Comparison of ENCODE assay signal across 22 cellular contexts in the genomic region with DNA sequence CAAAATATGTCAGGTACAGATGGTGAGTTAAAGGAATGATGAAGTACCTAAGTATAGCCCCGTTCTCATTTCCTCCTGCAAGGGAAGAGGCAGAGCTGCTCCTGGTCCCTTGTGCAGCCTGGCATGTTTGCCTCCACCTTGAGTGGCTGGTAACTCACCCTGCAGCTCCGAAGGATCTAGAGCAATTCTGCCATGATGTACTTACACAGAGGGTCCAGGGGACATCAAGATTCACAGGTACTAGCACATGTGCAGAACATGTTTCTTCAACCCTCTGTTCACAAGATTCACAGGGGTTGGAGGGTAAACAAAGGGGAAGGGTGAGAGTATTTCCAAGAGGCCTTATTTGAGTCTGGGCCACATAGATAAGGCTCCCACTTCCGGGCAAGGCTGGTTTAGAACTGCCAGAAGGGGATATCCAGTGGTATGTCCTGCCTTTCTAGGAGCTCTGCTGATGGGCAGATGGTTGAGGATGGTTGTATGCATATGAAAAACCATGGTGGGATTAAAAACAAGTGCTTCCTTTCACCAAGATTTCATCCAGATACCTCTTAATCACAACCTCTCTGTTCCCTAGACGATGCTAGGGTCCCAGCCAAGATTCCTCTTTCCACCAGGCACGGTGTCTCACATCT. TPM values are rescaled to one million over a fixed set of nuclear protein-coding genes. Genes with fewer than 3 reads are reported as not detected.
DNase-seq lines count a peak whose midpoint lies in the region; ATAC-seq, FAIRE-seq and TF ChIP-seq lines count a peak whose summit lies in the region.
"Had no signal": no experiment of that assay in that cellular context is flagged by ENCODE, and none has a peak within 500 bp of the region (broad histone marks: within the 10 kb centered on the region; RNA-seq: fewer than 3 reads in every experiment).

No MANE protein-coding gene starts in this region.

- TF ChIP-seq EP300 in K562 (IDR thresholded peaks at IDR 0.05; ENCODE audit: low read length), result peak; percentile 94

- no peak overlapping the region for H3K4me3 ChIP-seq in K562
- H3K4me3 ChIP-seq: SJSA1 had no signal

- CTCF ChIA-PET in activated CD4-positive, alpha-beta T cell treated with anti-CD3 and anti-CD28 coated beads, Interleukin-2, amount 10 ng/mL, durations not matched to agents 7 days and 5 days (lab: Charles Lee), result interaction anchor here (8.3 kb wide), 1 partner anchor 12 kb away, joined by 70 read pairs; the partner anchor contains the start of gene MBD6
- CTCF ChIA-PET in K562 (lab: Yijun Ruan, JAX; ENCODE audit: low intra/inter-chr PET ratio), result no interaction called here

- H3K27me3 ChIP-seq in K562 (ENCODE audit: control insufficient read depth in 2 of 2, insufficient read depth in 2 of 2, low read length in 2 of 2), result no peaks in the 10 kb centered on the region
- H3K27me3 ChIP-seq: BE2C, SJSA1 had no signal

- H3K9me1 ChIP-seq in K562 (ENCODE audit: control insufficient read depth, insufficient read depth, low read length), result no peaks in the 10 kb centered on the region

- BruUV-seq in K562 (replicated peaks; lab: Mats Ljungman, UMichigan), result no TSS peak

- H2AFZ ChIP-seq in K562 (ENCODE audit: low read depth, low read length), result no peak overlapping the region

- H3K27ac ChIP-seq in K562 (ENCODE audit: extremely low read depth, low read depth, low read length), result peak overlapping the region; percentile 78

- WGBS in K562 (ENCODE audit: insufficient coverage, low coverage, missing lambda C conversion rate), result 4% methylated on average over 5 of the region's 5 CpGs

- H3K36me3 ChIP-seq in K562 (ENCODE audit: control insufficient read depth, insufficient read depth, low read length), result peaks cover 80% of the 10 kb centered on the region

- POLR2A ChIA-PET in activated CD4-positive, alpha-beta T cell treated with anti-CD3 and anti-CD28 coated beads, Interleukin-2, amount 10 ng/mL, durations not matched to agents 7 days and 5 days (lab: Charles Lee), result no interaction called here
- POLR2A ChIA-PET in K562 (lab: Yijun Ruan, JAX), result interaction anchor here (0.6 to 12.7 kb wide), 14 partner anchors 8 to 451 kb away, joined by 3 to 225 read pairs (median 4); partner anchors contain the start of genes DCTN2, DDIT3, MBD6 and PIP4K2C

- H3K9me3 ChIP-seq in K562 (replicated peaks; ENCODE audit: control insufficient read depth, insufficient read depth, low read depth, low read length), result no peaks in the 10 kb centered on the region
- H3K9me3 ChIP-seq: BE2C, Caco-2, SJSA1 had no signal

- H3K27ac Mint-ChIP-seq in activated CD4-positive, alpha-beta T cell treated with anti-CD3 and anti-CD28 coated beads, Interleukin-2, amount 10 ng/mL, durations not matched to agents 7 days and 5 days, result peak overlapping the region; percentile 63
- H3K27ac Mint-ChIP-seq in stimulated activated effector memory CD8-positive, alpha-beta T cell treated with anti-CD3 and anti-CD28 coated beads, Interleukin-12 subunit alpha, Interleukin-12 subunit beta, amount 100 ng/mL, for 72 hours, result peak overlapping the region; percentile 26

- no peak for TF ChIP-seq POLR2A in K562 (conservative IDR thresholded peaks at IDR 0.05)

- H3K4me1 ChIP-seq in K562 (replicated peaks in 1 of 2; ENCODE audit: control insufficient read depth in 2 of 2, insufficient read depth in 2 of 2, low read length in 2 of 2), result peaks cover 17 to 50% of the 10 kb centered on the region in 2 experiments
- H3K4me1 ChIP-seq: BE2C, Caco-2 had no signal

- in situ Hi-C loops in K562 (cut with MboI), result no loop called here

- H3K27me3 Mint-ChIP-seq in activated CD4-positive, alpha-beta T cell treated with anti-CD3 and anti-CD28 coated beads, Interleukin-2, amount 10 ng/mL, durations not matched to agents 7 days and 5 days, result no peaks in the 10 kb centered on the region
- H3K27me3 Mint-ChIP-seq: CD4-positive, CD25-positive, alpha-beta regulatory T cell had no signal

- H4K20me1 ChIP-seq in K562 (replicated peaks; ENCODE audit: control insufficient read depth, insufficient read depth, low read length), result no peaks in the 10 kb centered on the region

- ATAC-seq in K562 (peak; percentile 87), GM18517 (IDR thresholded peaks at IDR 0.05; ENCODE audit: unreplicated experiment) (no peak), HG03520 (IDR thresholded peaks at IDR 0.05; ENCODE audit: unreplicated experiment) (no peak)
- no peak for ATAC-seq in stimulated activated effector memory CD8-positive, alpha-beta T cell treated with anti-CD3 and anti-CD28 coated beads, Interleukin-12 subunit alpha, Interleukin-12 subunit beta, amount 100 ng/mL, for 72 hours
- ATAC-seq: HCT116, Panc1 had no signal

- H3K36me3 Mint-ChIP-seq in activated CD4-positive, alpha-beta T cell treated with anti-CD3 and anti-CD28 coated beads, Interleukin-2, amount 10 ng/mL, durations not matched to agents 7 days and 5 days (ENCODE audit: low read depth), result peaks cover 27% of the 10 kb centered on the region
- peaks cover 76% of the 10 kb centered on the region for H3K36me3 Mint-ChIP-seq in stimulated activated effector memory CD8-positive, alpha-beta T cell treated with anti-CD3 and anti-CD28 coated beads, Interleukin-12 subunit alpha, Interleukin-12 subunit beta, amount 100 ng/mL, for 72 hours

- no peak overlapping the region for H3K4me3 Mint-ChIP-seq in activated CD4-positive, alpha-beta T cell treated with anti-CD3 and anti-CD28 coated beads, Interleukin-2, amount 10 ng/mL, durations not matched to agents 7 days and 5 days
- no peak overlapping the region for H3K4me3 Mint-ChIP-seq in stimulated activated effector memory CD8-positive, alpha-beta T cell treated with anti-CD3 and anti-CD28 coated beads, Interleukin-12 subunit alpha, Interleukin-12 subunit beta, amount 100 ng/mL, for 72 hours
- H3K4me3 Mint-ChIP-seq: CD4-positive, CD25-positive, alpha-beta regulatory T cell had no signal

- H3K79me2 ChIP-seq in K562 (ENCODE audit: control insufficient read depth, insufficient read depth, low read length), result peaks cover 42% of the 10 kb centered on the region

- peaks cover 13% of the 10 kb centered on the region for H3K4me1 Mint-ChIP-seq in activated CD4-positive, alpha-beta T cell treated with anti-CD3 and anti-CD28 coated beads, Interleukin-2, amount 10 ng/mL, durations not matched to agents 7 days and 5 days
- peaks cover 28% of the 10 kb centered on the region for H3K4me1 Mint-ChIP-seq in stimulated activated effector memory CD8-positive, alpha-beta T cell treated with anti-CD3 and anti-CD28 coated beads, Interleukin-12 subunit alpha, Interleukin-12 subunit beta, amount 100 ng/mL, for 72 hours

- FAIRE-seq in K562 (lab: Jason Lieb, UNC), result peak; percentile 98
- FAIRE-seq: GM12892, GM18507 had no signal

- no peak for DNase-seq in activated CD4-positive, alpha-beta T cell treated with anti-CD3 and anti-CD28 coated beads, Interleukin-2, amount 10 ng/mL, durations not matched to agents 7 days and 5 days
- no peak for DNase-seq in activated CD4-positive, alpha-beta T cell treated with anti-CD3 and anti-CD28 coated beads, Interleukin-2, amount 50 U/mL, for 1 hour
- DNase-seq in OCI-M2 (lab: John Stamatoyannopoulos, UW; ENCODE audit: unreplicated experiment), result peak; percentile 47
- peak; percentile 82 to 94 (median 86) for DNase-seq in K562 (ENCODE audit: extremely low read depth in 1 of 4, low spot score in 3 of 4)
- DNase-seq in stimulated activated effector memory CD8-positive, alpha-beta T cell treated with anti-CD3 and anti-CD28 coated beads, Interleukin-12 subunit alpha, Interleukin-12 subunit beta, amount 100 ng/mL, for 72 hours (ENCODE audit: low spot score in 2 of 2), result no peak
- no peak for DNase-seq in SIG-M5 treated with dmso at 0.1 percent for 504 hours (lab: John Stamatoyannopoulos, UW; ENCODE audit: unreplicated experiment)
- DNase-seq: BE2C; CD4-positive, CD25-positive, alpha-beta regulatory T cell; GOT3; KBM-7; NCI-H1105 treated with DMSO at 0.1 percent for 48 hours; NCI-H187; NCI-H226; NCI-H524 had no signal

- no peak for TF ChIP-seq CTCF in K562 (IDR thresholded peaks at IDR 0.05 in 2 of 3, conservative IDR thresholded peaks at IDR 0.05 in 1 of 3; ENCODE audit: insufficient read depth in 2 of 3, low read depth in 1 of 3, low read length in 3 of 3)

- H3K9me3 Mint-ChIP-seq in activated CD4-positive, alpha-beta T cell treated with anti-CD3 and anti-CD28 coated beads, Interleukin-2, amount 10 ng/mL, durations not matched to agents 7 days and 5 days, result no peaks in the 10 kb centered on the region
- no peaks in the 10 kb centered on the region for H3K9me3 Mint-ChIP-seq in stimulated activated effector memory CD8-positive, alpha-beta T cell treated with anti-CD3 and anti-CD28 coated beads, Interleukin-12 subunit alpha, Interleukin-12 subunit beta, amount 100 ng/mL, for 72 hours
- H3K9me3 Mint-ChIP-seq: CD4-positive, CD25-positive, alpha-beta regulatory T cell had no signal

- peak overlapping the region in 1 of 2 experiments; percentile 53; a peak in 1 of 4 replicates for H3K9ac ChIP-seq in K562 (ENCODE audit: insufficient read depth in 1 of 2, low read depth in 2 of 2, low read length in 2 of 2)

- H3K4me2 ChIP-seq in K562 (ENCODE audit: insufficient read depth, low read length), result peak overlapping the region; percentile 53

- intact Hi-C loops in K562 (cut with micrococcal nuclease), result loop anchor here (1.0 to 2.0 kb wide), 2 partner anchors 14 to 19 kb away; partner anchors contain the start of gene DDIT3

- 0 out of 4 replicates have a peak, but pooled peaks of 1 of the 2 experiments have one; percentile 25 for TF ChIP-seq RAD21 in K562 (CRISPR knock-in tag; conservative IDR thresholded peaks at IDR 0.05 in 1 of 2, IDR thresholded peaks at IDR 0.05 in 1 of 2)

RNA-seq across cellular contexts. Expression of gene DCTN2, which starts 7.7 kb away (rescaled TPM):
- total RNA-seq in activated CD4-positive, alpha-beta T cell treated with anti-CD3 and anti-CD28 coated beads, Interleukin-2, amount 10 ng/mL, durations not matched to agents 7 days and 5 days, result 10 to 100 TPM; 79.3 to 80.5 TPM
- total RNA-seq in K562 (2011; cell fraction: chromatin; rRNA removed; ENCODE audit: low replicate concordance), result 253 and 274 TPM in 2 replicates
- 125 and 135 TPM in 2 replicates for total RNA-seq in K562 (2011; cell fraction: nucleolus; rRNA removed)
- total RNA-seq in K562 (2011; cell fraction: nucleoplasm; rRNA removed), result 180 and 202 TPM in 2 replicates
- total RNA-seq in K562 (2014; rRNA removed) (128 and 135 TPM in 2 replicates), K562 (2014; rRNA removed; fragmentation: Illumina TruSeq; extraction: Trizol) (114 and 115 TPM in 2 replicates), K562 (2015; rRNA removed; fragmentation: Illumina TruSeq; extraction: Trizol) (122 and 151 TPM in 2 replicates), K562 (2021) (119 and 129 TPM in 2 replicates)
- polyA plus RNA-seq in K562 (2011; rRNA removed) (137 and 161 TPM in 2 replicates), K562 (2014; fragmentation: Illumina TruSeq; extraction: Trizol) (255 and 270 TPM in 2 replicates), K562 (2014; fragmentation: Nextera tagmentation; extraction: Ambion mirVana) (10 to 100 TPM; 43.6 to 64.7 TPM), K562 (2014; rRNA removed) (125 and 127 TPM in 2 replicates)
- polyA plus RNA-seq in K562 (2011; cell fraction: cytosol; rRNA removed), result 125 and 134 TPM in 2 replicates
- polyA plus RNA-seq in K562 (2011; cell fraction: nucleus; rRNA removed), result 140 and 175 TPM in 2 replicates
- polyA plus RNA-seq in K562 (2012), result 98.5 and 216 TPM in 2 replicates
- 129 and 192 TPM in 2 replicates for polyA minus RNA-seq in K562 (2011; rRNA and poly(A)+ RNA removed)
- 103 and 129 TPM in 2 replicates for polyA minus RNA-seq in K562 (2011; cell fraction: cytosol; rRNA and poly(A)+ RNA removed)
- polyA minus RNA-seq in K562 (2011; cell fraction: nucleus; rRNA and poly(A)+ RNA removed), result 35.9 and 66.2 TPM in 2 replicates

RNA-seq across cellular contexts. Expression of gene KIF5A, which starts 10.6 kb away (rescaled TPM):
- total RNA-seq in activated CD4-positive, alpha-beta T cell treated with anti-CD3 and anti-CD28 coated beads, Interleukin-2, amount 10 ng/mL, durations not matched to agents 7 days and 5 days, result under 1 TPM; 0.64 to 0.89 TPM
- 64.9 and 77.9 TPM in 2 replicates for total RNA-seq in K562 (2011; cell fraction: chromatin; rRNA removed; ENCODE audit: low replicate concordance)
- 36.1 and 39.9 TPM in 2 replicates for total RNA-seq in K562 (2011; cell fraction: nucleolus; rRNA removed)
- 52.8 and 54.9 TPM in 2 replicates for total RNA-seq in K562 (2011; cell fraction: nucleoplasm; rRNA removed)
- total RNA-seq in K562 (2014; rRNA removed) (5.9 and 7.1 TPM in 2 replicates), K562 (2014; rRNA removed; fragmentation: Illumina TruSeq; extraction: Trizol) (7.3 and 8.0 TPM in 2 replicates), K562 (2015; rRNA removed; fragmentation: Illumina TruSeq; extraction: Trizol) (4.3 and 4.5 TPM in 2 replicates), K562 (2021) (14.2 and 17.7 TPM in 2 replicates)
- polyA plus RNA-seq in K562 (2011; rRNA removed) (16.0 and 19.3 TPM in 2 replicates), K562 (2014; fragmentation: Illumina TruSeq; extraction: Trizol) (16.0 and 16.1 TPM in 2 replicates), K562 (2014; fragmentation: Nextera tagmentation; extraction: Ambion mirVana) (1 to 10 TPM; 3.4 to 5.3 TPM), K562 (2014; rRNA removed) (15.8 and 17.7 TPM in 2 replicates)
- 5.5 and 8.2 TPM in 2 replicates for polyA plus RNA-seq in K562 (2011; cell fraction: cytosol; rRNA removed)
- polyA plus RNA-seq in K562 (2011; cell fraction: nucleus; rRNA removed), result 66.5 and 75.3 TPM in 2 replicates
- 8.1 and 30.3 TPM in 2 replicates for polyA plus RNA-seq in K562 (2012)
- polyA minus RNA-seq in K562 (2011; rRNA and poly(A)+ RNA removed), result 13.4 and 14.8 TPM in 2 replicates
- polyA minus RNA-seq in K562 (2011; cell fraction: cytosol; rRNA and poly(A)+ RNA removed), result 5.6 and 6.9 TPM in 2 replicates
- polyA minus RNA-seq in K562 (2011; cell fraction: nucleus; rRNA and poly(A)+ RNA removed), result 14.0 and 22.0 TPM in 2 replicates

RNA-seq across cellular contexts. Expression of gene MBD6, which starts 16.6 kb away (rescaled TPM):
- total RNA-seq in activated CD4-positive, alpha-beta T cell treated with anti-CD3 and anti-CD28 coated beads, Interleukin-2, amount 10 ng/mL, durations not matched to agents 7 days and 5 days, result 10 to 100 TPM; 66.0 to 80.1 TPM
- 77.3 and 118 TPM in 2 replicates for total RNA-seq in K562 (2011; cell fraction: chromatin; rRNA removed; ENCODE audit: low replicate concordance)
- 43.2 and 44.7 TPM in 2 replicates for total RNA-seq in K562 (2011; cell fraction: nucleolus; rRNA removed)
- total RNA-seq in K562 (2011; cell fraction: nucleoplasm; rRNA removed), result 49.3 and 57.0 TPM in 2 replicates
- total RNA-seq in K562 (2014; rRNA removed) (4.7 and 6.3 TPM in 2 replicates), K562 (2014; rRNA removed; fragmentation: Illumina TruSeq; extraction: Trizol) (2.7 and 3.8 TPM in 2 replicates), K562 (2015; rRNA removed; fragmentation: Illumina TruSeq; extraction: Trizol) (3.6 and 6.1 TPM in 2 replicates), K562 (2021) (46.6 and 54.8 TPM in 2 replicates)
- polyA plus RNA-seq in K562 (2011; rRNA removed) (2.0 and 6.8 TPM in 2 replicates), K562 (2014; fragmentation: Illumina TruSeq; extraction: Trizol) (14.1 and 20.3 TPM in 2 replicates), K562 (2014; fragmentation: Nextera tagmentation; extraction: Ambion mirVana) (1 to 10 TPM; 2.6 to 2.9 TPM), K562 (2014; rRNA removed) (12.2 and 19.8 TPM in 2 replicates)
- polyA plus RNA-seq in K562 (2011; cell fraction: cytosol; rRNA removed), result 1.1 and 1.4 TPM in 2 replicates
- polyA plus RNA-seq in K562 (2011; cell fraction: nucleus; rRNA removed), result 25.0 and 38.2 TPM in 2 replicates
- polyA plus RNA-seq in K562 (2012), result 21.1 and 37.7 TPM in 2 replicates
- polyA minus RNA-seq in K562 (2011; rRNA and poly(A)+ RNA removed), result 1.7 and 4.1 TPM in 2 replicates
- 5.2 and 13.3 TPM in 2 replicates for polyA minus RNA-seq in K562 (2011; cell fraction: cytosol; rRNA and poly(A)+ RNA removed)
- polyA minus RNA-seq in K562 (2011; cell fraction: nucleus; rRNA and poly(A)+ RNA removed), result 15.5 and 20.1 TPM in 2 replicates

RNA-seq across cellular contexts. Expression of gene DDIT3, which starts 18.9 kb away (rescaled TPM):
- 10 to 100 TPM; 10.5 to 11.4 TPM for total RNA-seq in activated CD4-positive, alpha-beta T cell treated with anti-CD3 and anti-CD28 coated beads, Interleukin-2, amount 10 ng/mL, durations not matched to agents 7 days and 5 days
- total RNA-seq in K562 (2011; cell fraction: chromatin; rRNA removed; ENCODE audit: low replicate concordance), result 172 and 185 TPM in 2 replicates
- 119 and 124 TPM in 2 replicates for total RNA-seq in K562 (2011; cell fraction: nucleolus; rRNA removed)
- 106 and 127 TPM in 2 replicates for total RNA-seq in K562 (2011; cell fraction: nucleoplasm; rRNA removed)
- total RNA-seq in K562 (2014; rRNA removed), result 68.2 and 89.9 TPM in 2 replicates
- total RNA-seq in K562 (2014; rRNA removed; fragmentation: Illumina TruSeq; extraction: Trizol), result 89.6 and 104 TPM in 2 replicates
- 53.7 and 59.1 TPM in 2 replicates for total RNA-seq in K562 (2015; rRNA removed; fragmentation: Illumina TruSeq; extraction: Trizol)
- 56.8 and 61.8 TPM in 2 replicates for total RNA-seq in K562 (2021)
- 99.0 and 118 TPM in 2 replicates for polyA plus RNA-seq in K562 (2011; rRNA removed)
- polyA plus RNA-seq in K562 (2011; cell fraction: cytosol; rRNA removed), result 29.5 and 56.7 TPM in 2 replicates
- 133 and 186 TPM in 2 replicates for polyA plus RNA-seq in K562 (2011; cell fraction: nucleus; rRNA removed)
- polyA plus RNA-seq in K562 (2012), result 99.5 and 353 TPM in 2 replicates
- 83.9 and 103 TPM in 2 replicates for polyA plus RNA-seq in K562 (2014; fragmentation: Illumina TruSeq; extraction: Trizol)
- 100 to 1,000 TPM; 254 to 272 TPM for polyA plus RNA-seq in K562 (2014; fragmentation: Nextera tagmentation; extraction: Ambion mirVana)
- 87.2 and 127 TPM in 2 replicates for polyA plus RNA-seq in K562 (2014; rRNA removed)
- polyA minus RNA-seq in K562 (2011; rRNA and poly(A)+ RNA removed), result 37.2 and 59.6 TPM in 2 replicates
- 22.3 and 23.0 TPM in 2 replicates for polyA minus RNA-seq in K562 (2011; cell fraction: cytosol; rRNA and poly(A)+ RNA removed)
- 25.7 and 57.9 TPM in 2 replicates for polyA minus RNA-seq in K562 (2011; cell fraction: nucleus; rRNA and poly(A)+ RNA removed)

RNA-seq across cellular contexts. Expression of gene MARS1, which starts 51.4 kb away (rescaled TPM):
- 100 to 1,000 TPM; 214 to 247 TPM for total RNA-seq in activated CD4-positive, alpha-beta T cell treated with anti-CD3 and anti-CD28 coated beads, Interleukin-2, amount 10 ng/mL, durations not matched to agents 7 days and 5 days
- 823 and 1,075 TPM in 2 replicates for total RNA-seq in K562 (2011; cell fraction: chromatin; rRNA removed; ENCODE audit: low replicate concordance)
- 517 and 536 TPM in 2 replicates for total RNA-seq in K562 (2011; cell fraction: nucleolus; rRNA removed)
- total RNA-seq in K562 (2011; cell fraction: nucleoplasm; rRNA removed), result 605 and 612 TPM in 2 replicates
- total RNA-seq in K562 (2014; rRNA removed) (231 and 232 TPM in 2 replicates), K562 (2014; rRNA removed; fragmentation: Illumina TruSeq; extraction: Trizol) (220 and 245 TPM in 2 replicates), K562 (2015; rRNA removed; fragmentation: Illumina TruSeq; extraction: Trizol) (158 and 169 TPM in 2 replicates), K562 (2021) (339 and 382 TPM in 2 replicates)
- polyA plus RNA-seq in K562 (2011; rRNA removed) (145 and 271 TPM in 2 replicates), K562 (2014; fragmentation: Illumina TruSeq; extraction: Trizol) (298 and 362 TPM in 2 replicates), K562 (2014; fragmentation: Nextera tagmentation; extraction: Ambion mirVana) (100 to 1,000 TPM; 117 to 168 TPM), K562 (2014; rRNA removed) (221 and 229 TPM in 2 replicates)
- 137 and 183 TPM in 2 replicates for polyA plus RNA-seq in K562 (2011; cell fraction: cytosol; rRNA removed)
- polyA plus RNA-seq in K562 (2011; cell fraction: nucleus; rRNA removed), result 838 and 1,308 TPM in 2 replicates
- polyA plus RNA-seq in K562 (2012), result 210 and 555 TPM in 2 replicates
- polyA minus RNA-seq in K562 (2011; rRNA and poly(A)+ RNA removed), result 171 and 257 TPM in 2 replicates
- polyA minus RNA-seq in K562 (2011; cell fraction: cytosol; rRNA and poly(A)+ RNA removed), result 105 and 116 TPM in 2 replicates
- polyA minus RNA-seq in K562 (2011; cell fraction: nucleus; rRNA and poly(A)+ RNA removed), result 226 and 398 TPM in 2 replicates

Comparison
In these comparisons a context has a peak if more than half of its experiments do, and no peak if none do; other contexts are left out.
1. DNase-seq: peak in OCI-M2 (single experiment) and K562 (4 of 4); none in activated CD4-positive, alpha-beta T cell treated with anti-CD3 and anti-CD28 coated beads, Interleukin-2, amount 10 ng/mL, durations not matched to agents 7 days and 5 days (single experiment), activated CD4-positive, alpha-beta T cell treated with anti-CD3 and anti-CD28 coated beads, Interleukin-2, amount 50 U/mL, for 1 hour (single experiment), stimulated activated effector memory CD8-positive, alpha-beta T cell treated with anti-CD3 and anti-CD28 coated beads, Interleukin-12 subunit alpha, Interleukin-12 subunit beta, amount 100 ng/mL, for 72 hours (0 of 2) and SIG-M5 treated with dmso at 0.1 percent for 504 hours (single experiment).